Comparison of ENCODE assay signal across 8 cellular contexts in genomic region chr4:184328022-184328736, GRCh38.
DNase-seq lines count a peak whose midpoint lies in the region; ATAC-seq, FAIRE-seq and TF ChIP-seq lines count a peak whose summit lies in the region.

No MANE protein-coding gene starts in this region.

- SMC1A ChIA-PET in GM12878 (lab: Charles Lee; ENCODE audit: uncharacterized antibody, unreplicated experiment): interaction anchor here (0.9 to 10.7 kb wide), 20 partner anchors 9 to 208 kb away, joined by 3 to 411 read pairs (median 8); no protein-coding TSS in a partner anchor

- H3K9me2 ChIP-seq in SK-N-SH: no peaks in the 10 kb centered on the region

- H3K27ac ChIP-seq in CD4-positive, CD25-positive, alpha-beta regulatory T cell (ENCODE audit: insufficient read depth, low read length, poor library complexity, severe bottlenecking): no peak overlapping the region
- H3K27ac ChIP-seq in GM12878 (ENCODE audit: control insufficient read depth, insufficient read depth): peak overlapping the region; percentile 90
- no peak overlapping the region for H3K27ac ChIP-seq in SK-N-SH (ENCODE audit: low read depth in 2 of 2, low read length in 1 of 2)

- in situ Hi-C loops in GM12878 (cut with MboI): no loop called here

- RAD21 ChIA-PET in GM12878 (lab: Charles Lee; ENCODE audit: unreplicated experiment): interaction anchor here (0.9 to 16.2 kb wide), 21 partner anchors 8 to 320 kb away, joined by 3 to 419 read pairs (median 4); partner anchors contain the start of gene IRF2

- H4K20me1 ChIP-seq in GM12878 (ENCODE audit: control insufficient read depth, insufficient read depth) (no peaks in the 10 kb centered on the region), SK-N-SH (ENCODE audit: insufficient read depth) (no peaks in the 10 kb centered on the region)

- no peaks in the 10 kb centered on the region for H3F3A ChIP-seq in SK-N-SH (replicated peaks; ENCODE audit: insufficient read depth)

- WGBS in GM12878 (ENCODE audit: insufficient coverage, insufficient replicate concordance, low lambda C conversion rate, missing lambda C conversion rate): under 1% methylated on average over 7 of the region's 7 CpGs
- WGBS in SK-N-SH (ENCODE audit: low lambda C conversion rate): 63% methylated on average over 7 of the region's 7 CpGs

- H3K27ac Mint-ChIP-seq in CD4-positive, CD25-positive, alpha-beta regulatory T cell: peak overlapping the region in 2 of 3 donors; percentile 51 to 74

- H3K79me2 ChIP-seq in GM12878 (ENCODE audit: control insufficient read depth, insufficient read depth, low read length) (peaks cover 4% of the 10 kb centered on the region), SK-N-SH (ENCODE audit: insufficient read depth) (no peaks in the 10 kb centered on the region)

- DNase-seq in CD4-positive, CD25-positive, alpha-beta regulatory T cell: peak in 1 of 3 donors; percentile 37
- DNase-seq in GM12878 (ENCODE audit: low read depth, low spot score) (peak; percentile 97), MG63 (no peak), NCI-H2029 treated with DMSO at 0.1 percent for 48 hours (lab: John Stamatoyannopoulos, UW) (no peak), GF-D8 (lab: John Stamatoyannopoulos, UW) (no peak), SK-N-SH (no peak)

- peaks cover 0 to 4% (median 0%) of the 10 kb centered on the region in 7 donors for H3K9me3 Mint-ChIP-seq in CD4-positive, CD25-positive, alpha-beta regulatory T cell

- no peak overlapping the region for H3K4me3 Mint-ChIP-seq in CD4-positive, CD25-positive, alpha-beta regulatory T cell

- peak; percentile 53; the same call in 1 of the 2 replicates for TF ChIP-seq POLR2A in GM12878 (IDR thresholded peaks at IDR 0.05; ENCODE audit: low read depth, low read length)

- H2AFZ ChIP-seq in GM12878 (ENCODE audit: control insufficient read depth, low read depth, low read length) (peak overlapping the region; percentile 70), SK-N-SH (ENCODE audit: low read depth) (no peak overlapping the region)

- no peaks in the 10 kb centered on the region for H3K27me3 ChIP-seq in CD4-positive, CD25-positive, alpha-beta regulatory T cell (ENCODE audit: control insufficient read depth, insufficient read depth, low read length)
- H3K27me3 ChIP-seq in GM12878 (replicated peaks in 1 of 2; ENCODE audit: control insufficient read depth in 2 of 2, insufficient read depth in 2 of 2, low read length in 1 of 2) (no peaks in the 10 kb centered on the region), MG63 (no peaks in the 10 kb centered on the region), SK-N-SH (ENCODE audit: insufficient read depth) (no peaks in the 10 kb centered on the region)

- peaks cover 1 to 18% (median 11%) of the 10 kb centered on the region in 4 donors for H3K4me1 Mint-ChIP-seq in CD4-positive, CD25-positive, alpha-beta regulatory T cell

- intact Hi-C loops in GM12878 (cut with micrococcal nuclease; ENCODE audit: unreplicated experiment): loop anchor here (1.0 kb wide), 3 partner anchors 9 to 19 kb away; no protein-coding TSS in a partner anchor

- POLR2A ChIA-PET in GM12878 (lab: Charles Lee) (interaction anchor here (0.6 to 19.0 kb wide), 16 partner anchors 8 to 666 kb away, joined by 3 to 445 read pairs (median 6); no protein-coding TSS in a partner anchor), SK-N-SH (lab: Yijun Ruan, JAX) (no interaction called here)

- no peaks in the 10 kb centered on the region for H3K9me3 ChIP-seq in CD4-positive, CD25-positive, alpha-beta regulatory T cell (ENCODE audit: control insufficient read depth in 2 of 2, low read length in 2 of 2)
- H3K9me3 ChIP-seq in GM12878 (replicated peaks; ENCODE audit: control insufficient read depth, insufficient read depth, low read length) (peaks cover 4% of the 10 kb centered on the region), MG63 (no peaks in the 10 kb centered on the region), SK-N-SH (no peaks in the 10 kb centered on the region)

- H3K4me2 ChIP-seq in GM12878 (ENCODE audit: control insufficient read depth, insufficient read depth) (peak overlapping the region; percentile 58), SK-N-SH (no peak overlapping the region)

- CTCF ChIA-PET in GM12878 (lab: Yijun Ruan, JAX): interaction anchor here (1.4 to 8.3 kb wide), 8 partner anchors 8 to 63 kb away, joined by 5 to 166 read pairs (median 20); no protein-coding TSS in a partner anchor
- CTCF ChIA-PET in SK-N-SH (lab: Yijun Ruan, JAX): interaction anchor here (1.1 kb wide), 1 partner anchor 14 kb away, joined by 3 read pairs; no protein-coding TSS in a partner anchor

- 0 out of 6 replicates have a peak, but pooled peaks of 1 of the 3 experiments have one; percentile 9 for TF ChIP-seq CTCF in GM12878 (IDR thresholded peaks at IDR 0.05 in 2 of 3, conservative IDR thresholded peaks at IDR 0.05 in 1 of 3; ENCODE audit: control insufficient read depth in 2 of 3, extremely low read depth in 1 of 3, insufficient read depth in 1 of 3, low read depth in 3 of 3, low read length in 3 of 3)
- TF ChIP-seq CTCF in SK-N-SH (IDR thresholded peaks at IDR 0.05): no peak

- no peaks in the 10 kb centered on the region for H3K36me3 Mint-ChIP-seq in CD4-positive, CD25-positive, alpha-beta regulatory T cell

- H3K4me1 ChIP-seq in CD4-positive, CD25-positive, alpha-beta regulatory T cell (ENCODE audit: control insufficient read depth, insufficient read depth, low read length, poor library complexity, severe bottlenecking): peaks cover 7% of the 10 kb centered on the region
- peaks cover 44% of the 10 kb centered on the region for H3K4me1 ChIP-seq in GM12878 (ENCODE audit: control insufficient read depth, insufficient read depth, low read length)
- no peaks in the 10 kb centered on the region for H3K4me1 ChIP-seq in SK-N-SH (ENCODE audit: control insufficient read depth in 1 of 2, insufficient read depth in 2 of 2, low read depth in 1 of 2, low read length in 1 of 2)

- TF ChIP-seq RAD21 in GM12878 (IDR thresholded peaks at IDR 0.05; ENCODE audit: insufficient read depth, low read depth, low read length) (peak; percentile 40), SK-N-SH (IDR thresholded peaks at IDR 0.05; ENCODE audit: low read length) (no peak)

- FAIRE-seq in GM12878 (lab: Jason Lieb, UNC): peak; percentile 91

- no peaks in the 10 kb centered on the region for H3K36me3 ChIP-seq in CD4-positive, CD25-positive, alpha-beta regulatory T cell (ENCODE audit: control insufficient read depth, insufficient read depth, low read length)
- H3K36me3 ChIP-seq in GM12878 (ENCODE audit: control insufficient read depth in 2 of 2, insufficient read depth in 2 of 2, low read length in 1 of 2) (no peaks in the 10 kb centered on the region), MG63 (no peaks in the 10 kb centered on the region), SK-N-SH (replicated peaks in 1 of 2; ENCODE audit: control insufficient read depth in 1 of 2, insufficient read depth in 2 of 2, low read length in 1 of 2) (no peaks in the 10 kb centered on the region)

- no TSS peak for BruUV-seq in GM12878 (replicated peaks; lab: Mats Ljungman, UMichigan)

- peak overlapping the region; percentile 69 for H3K9ac ChIP-seq in GM12878 (ENCODE audit: control insufficient read depth, insufficient read depth, low read length)
- no peak overlapping the region for H3K9ac ChIP-seq in SK-N-SH

- peak; percentile 50 to 55 for ATAC-seq in CD4-positive, CD25-positive, alpha-beta regulatory T cell (ENCODE audit: low read depth in 2 of 2)
- ATAC-seq in GM19324 (IDR thresholded peaks at IDR 0.05; ENCODE audit: low FRiP score, unreplicated experiment): peak; percentile 68
- ATAC-seq in HG03159 (IDR thresholded peaks at IDR 0.05; ENCODE audit: unreplicated experiment): peak; percentile 79
- ATAC-seq in GM12878: peak; percentile 84

- no peaks in the 10 kb centered on the region for H3K27me3 Mint-ChIP-seq in CD4-positive, CD25-positive, alpha-beta regulatory T cell

- H3K4me3 ChIP-seq in CD4-positive, CD25-positive, alpha-beta regulatory T cell (ENCODE audit: low read depth, low read length): no peak overlapping the region
- H3K4me3 ChIP-seq in GM12878 (no peak overlapping the region), MG63 (no peak overlapping the region), SK-N-SH (ENCODE audit: low read depth in 2 of 2, low read length in 1 of 2) (no peak overlapping the region)

- peak; percentile 67 to 73; a peak in 2 of 4 replicates for TF ChIP-seq EP300 in GM12878 (IDR thresholded peaks at IDR 0.05; ENCODE audit: borderline replicate concordance in 1 of 2, control insufficient read depth in 1 of 2, low read depth in 2 of 2, low read length in 2 of 2)
- TF ChIP-seq EP300 in SK-N-SH (IDR thresholded peaks at IDR 0.05; ENCODE audit: borderline replicate concordance in 1 of 2, low read depth in 1 of 2, low read length in 1 of 2): no peak

TF ChIP-seq in GM12878, 131 proteins besides CTCF, POLR2A, EP300 and RAD21 (continues in another document):
- 0 out of 2 replicates have a peak, but pooled peaks have one; percentile 57 for TF ChIP-seq ATF7 (IDR thresholded peaks at IDR 0.05; ENCODE audit: low read depth)
- TF ChIP-seq POLR2AphosphoS5 (IDR thresholded peaks at IDR 0.05; ENCODE audit: low read length): peak; percentile 86
- peak; percentile 39 for TF ChIP-seq USF1 (IDR thresholded peaks at IDR 0.05; ENCODE audit: borderline replicate concordance, extremely low read length, insufficient read depth, low read depth, low read length)
- peak; percentile 19 for TF ChIP-seq SP1 (IDR thresholded peaks at IDR 0.05; ENCODE audit: low read depth, low read length)

TF ChIP-seq in SK-N-SH, 30 proteins besides CTCF, POLR2A, EP300 and RAD21:
- TF ChIP-seq POLR2AphosphoS5 (IDR thresholded peaks at IDR 0.05; ENCODE audit: low read depth, low read length) (no peak), GATA2 (CRISPR knock-in tag; IDR thresholded peaks at IDR 0.05) (no peak), FOSL2 (IDR thresholded peaks at IDR 0.05; ENCODE audit: borderline replicate concordance, low read depth) (no peak), FOXM1 (IDR thresholded peaks at IDR 0.05; ENCODE audit: low read depth) (no peak), MXI1 (IDR thresholded peaks at IDR 0.05; ENCODE audit: low read depth, low read length) (no peak), NFIC (IDR thresholded peaks at IDR 0.05; ENCODE audit: borderline replicate concordance) (no peak)
- TF ChIP-seq, protein P1, sequence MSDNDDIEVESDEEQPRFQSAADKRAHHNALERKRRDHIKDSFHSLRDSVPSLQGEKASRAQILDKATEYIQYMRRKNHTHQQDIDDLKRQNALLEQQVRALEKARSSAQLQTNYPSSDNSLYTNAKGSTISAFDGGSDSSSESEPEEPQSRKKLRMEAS (IDR thresholded peaks at IDR 0.05; ENCODE audit: low read depth): no peak
- TF ChIP-seq, protein P2, sequence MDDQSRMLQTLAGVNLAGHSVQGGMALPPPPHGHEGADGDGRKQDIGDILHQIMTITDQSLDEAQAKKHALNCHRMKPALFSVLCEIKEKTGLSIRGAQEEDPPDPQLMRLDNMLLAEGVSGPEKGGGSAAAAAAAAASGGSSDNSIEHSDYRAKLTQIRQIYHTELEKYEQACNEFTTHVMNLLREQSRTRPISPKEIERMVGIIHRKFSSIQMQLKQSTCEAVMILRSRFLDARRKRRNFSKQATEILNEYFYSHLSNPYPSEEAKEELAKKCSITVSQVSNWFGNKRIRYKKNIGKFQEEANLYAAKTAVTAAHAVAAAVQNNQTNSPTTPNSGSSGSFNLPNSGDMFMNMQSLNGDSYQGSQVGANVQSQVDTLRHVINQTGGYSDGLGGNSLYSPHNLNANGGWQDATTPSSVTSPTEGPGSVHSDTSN (IDR thresholded peaks at IDR 0.05): no peak
